Comparison of ENCODE assay signal across 1 cellular context in the genomic region with DNA sequence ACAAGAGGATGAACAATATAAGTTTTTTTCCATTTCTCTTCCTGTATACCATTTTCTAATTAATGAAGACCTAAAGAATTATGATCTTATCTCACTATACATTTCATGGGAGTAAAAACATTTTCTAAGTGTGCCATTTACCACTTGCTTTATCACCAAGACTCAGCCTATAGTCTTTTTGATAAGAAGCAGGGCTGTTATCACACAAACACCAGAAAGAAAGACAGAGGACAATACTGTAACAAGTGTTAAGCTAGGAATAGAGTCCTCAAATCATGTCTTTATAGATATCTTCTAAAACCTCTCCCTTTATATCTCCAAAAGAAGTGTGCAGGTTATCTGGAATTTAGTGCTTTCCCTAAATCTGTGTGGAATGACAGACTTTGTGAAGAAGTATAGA.
TF ChIP-seq lines count a peak whose summit lies in the region.

No MANE protein-coding gene starts in this region.

TF ChIP-seq in K562, 482 proteins besides CTCF, POLR2A, EP300 and RAD21 (continued from another document):
- TF ChIP-seq HMGXB4 (CRISPR knock-in tag; IDR thresholded peaks at IDR 0.05), result no peak
- no peak for TF ChIP-seq ZNF347 (CRISPR knock-in tag; IDR thresholded peaks at IDR 0.05; ENCODE audit: low read depth)
- TF ChIP-seq NCOR1 (IDR thresholded peaks at IDR 0.05), result peak; percentile 64
- no peak for TF ChIP-seq NCOA6 (IDR thresholded peaks at IDR 0.05)
- no peak for TF ChIP-seq NFATC3 (IDR thresholded peaks at IDR 0.05)
- peak; percentile 70 for TF ChIP-seq ARID1B (IDR thresholded peaks at IDR 0.05)
- TF ChIP-seq L3MBTL2 (IDR thresholded peaks at IDR 0.05), result no peak
- TF ChIP-seq ILF3 (IDR thresholded peaks at IDR 0.05; ENCODE audit: borderline replicate concordance), result no peak
- TF ChIP-seq MTF1 (CRISPR knock-in tag; IDR thresholded peaks at IDR 0.05; ENCODE audit: borderline replicate concordance), result no peak
